Comparison of ENCODE assay signal across 11 cellular contexts in genomic region chr10:6543431-6544005, GRCh38. TPM values are rescaled to one million over a fixed set of nuclear protein-coding genes. Genes with fewer than 3 reads are reported as not detected.
A peak's percentile ranks its signal among the peaks of the same experiment; 100 is the strongest.
DNase-seq lines count a peak whose midpoint lies in the region; ATAC-seq and TF ChIP-seq lines count a peak whose summit lies in the region.
"Had no signal": no experiment of that assay in that cellular context is flagged by ENCODE, and none has a peak within 500 bp of the region (broad histone marks: within the 10 kb centered on the region; RNA-seq: fewer than 3 reads in every experiment).

No MANE protein-coding gene starts in this region.

- DNase-seq in activated CD4-positive, CD25-positive, alpha-beta regulatory T cell treated with anti-CD3 and anti-CD28 coated beads, Interleukin-2, amount 50 U/mL, for 16 hours (ENCODE audit: low read depth, low spot score), result peak; percentile 19
- no peak for DNase-seq in activated CD4-positive, CD25-positive, alpha-beta regulatory T cell (lab: John Stamatoyannopoulos, UW)
- peak; percentile 69 for DNase-seq in activated CD4-positive, alpha-beta memory T cell treated with anti-CD3 and anti-CD28 coated beads, Interleukin-2, amount 10 ng/mL, durations not matched to agents 7 days and 5 days
- peak; percentile 35 to 59 (median 44) for DNase-seq in immature natural killer cell
- DNase-seq in type B pancreatic cell (ENCODE audit: extremely low spot score, unreplicated experiment), result no peak
- no peak for DNase-seq in GM19238 (ENCODE audit: insufficient read length, low spot score)
- no peak for DNase-seq in mesenteric fat pad (ENCODE audit: low spot score)
- DNase-seq: brain microvascular endothelial cell, NCI-H446 had no signal

- H3K36me3 Mint-ChIP-seq in activated CD4-positive, alpha-beta memory T cell treated with anti-CD3 and anti-CD28 coated beads, Interleukin-2, amount 10 ng/mL, durations not matched to agents 7 days and 5 days (ENCODE audit: low read depth), result peaks cover 48% of the 10 kb centered on the region
- peaks cover 0 to 4% (median 0%) of the 10 kb centered on the region in 3 donors for H3K36me3 Mint-ChIP-seq in immature natural killer cell
- no peaks in the 10 kb centered on the region for H3K36me3 Mint-ChIP-seq in type B pancreatic cell

- no peak for ATAC-seq in HG02571 (IDR thresholded peaks at IDR 0.05; ENCODE audit: unreplicated experiment)
- ATAC-seq: A549 had no signal

- H3K9me3 Mint-ChIP-seq in activated CD4-positive, alpha-beta memory T cell treated with anti-CD3 and anti-CD28 coated beads, Interleukin-2, amount 10 ng/mL, durations not matched to agents 7 days and 5 days, result peaks cover 3% of the 10 kb centered on the region
- H3K9me3 Mint-ChIP-seq in immature natural killer cell (no peaks in the 10 kb centered on the region), type B pancreatic cell (no peaks in the 10 kb centered on the region)

- CTCF ChIA-PET in activated CD4-positive, alpha-beta memory T cell treated with anti-CD3 and anti-CD28 coated beads, Interleukin-2, amount 10 ng/mL, durations not matched to agents 7 days and 5 days (lab: Charles Lee), result interaction anchor here (1.6 to 4.3 kb wide), 8 partner anchors 12 to 97 kb away, joined by 4 to 40 read pairs (median 12); partner anchors contain the start of gene PRKCQ

- peak overlapping the region; percentile 100 for H3K27ac Mint-ChIP-seq in activated CD4-positive, alpha-beta memory T cell treated with anti-CD3 and anti-CD28 coated beads, Interleukin-2, amount 10 ng/mL, durations not matched to agents 7 days and 5 days
- H3K27ac Mint-ChIP-seq in immature natural killer cell (peak overlapping the region; percentile 98 to 100 (median 99)), type B pancreatic cell (no peak overlapping the region)

- TF ChIP-seq CTCF in type B pancreatic cell (conservative IDR thresholded peaks at IDR 0.05), result no peak

- H3K27me3 Mint-ChIP-seq in activated CD4-positive, alpha-beta memory T cell treated with anti-CD3 and anti-CD28 coated beads, Interleukin-2, amount 10 ng/mL, durations not matched to agents 7 days and 5 days, result no peaks in the 10 kb centered on the region
- H3K27me3 Mint-ChIP-seq in immature natural killer cell (ENCODE audit: low read depth in 3 of 3) (no peaks in the 10 kb centered on the region), type B pancreatic cell (peaks cover 6% of the 10 kb centered on the region)

- POLR2A ChIA-PET in activated CD4-positive, alpha-beta memory T cell treated with anti-CD3 and anti-CD28 coated beads, Interleukin-2, amount 10 ng/mL, durations not matched to agents 7 days and 5 days (lab: Charles Lee), result interaction anchor here (0.7 to 3.1 kb wide), 32 partner anchors 8 to 730 kb away, joined by 3 to 186 read pairs (median 6); partner anchors contain the start of genes GDI2 and PRKCQ

- peaks cover 72% of the 10 kb centered on the region for H3K4me1 Mint-ChIP-seq in activated CD4-positive, alpha-beta memory T cell treated with anti-CD3 and anti-CD28 coated beads, Interleukin-2, amount 10 ng/mL, durations not matched to agents 7 days and 5 days
- H3K4me1 Mint-ChIP-seq in immature natural killer cell (peaks cover 78 to 80% of the 10 kb centered on the region in 2 donors), type B pancreatic cell (ENCODE audit: unreplicated experiment) (no peaks in the 10 kb centered on the region)

- H3K4me3 Mint-ChIP-seq in activated CD4-positive, alpha-beta memory T cell treated with anti-CD3 and anti-CD28 coated beads, Interleukin-2, amount 10 ng/mL, durations not matched to agents 7 days and 5 days, result peak overlapping the region; percentile 86
- H3K4me3 Mint-ChIP-seq in immature natural killer cell, result peak overlapping the region; percentile 88 to 98 (median 91)
- H3K4me3 Mint-ChIP-seq in type B pancreatic cell, result peak overlapping the region; percentile 73

RNA-seq across cellular contexts. Expression of gene PRKCQ, which starts 36.6 kb away (rescaled TPM):
- total RNA-seq in activated CD4-positive, alpha-beta memory T cell treated with anti-CD3 and anti-CD28 coated beads, Interleukin-2, amount 10 ng/mL, durations not matched to agents 7 days and 5 days, result 10 to 100 TPM; 69.3 to 70.6 TPM
- 10 to 100 TPM; 20.2 to 46.5 (median 36.5) TPM for polyA plus RNA-seq in immature natural killer cell
- total RNA-seq in type B pancreatic cell (ENCODE audit: low replicate concordance) (1.6 and 2.0 TPM in 2 replicates), mesenteric fat pad (0.35 TPM)

Comparison
In these comparisons a context has a peak if more than half of its experiments do, and no peak if none do; other contexts are left out.
1. DNase-seq: peak in activated CD4-positive, CD25-positive, alpha-beta regulatory T cell treated with anti-CD3 and anti-CD28 coated beads, Interleukin-2, amount 50 U/mL, for 16 hours (single experiment), activated CD4-positive, alpha-beta memory T cell treated with anti-CD3 and anti-CD28 coated beads, Interleukin-2, amount 10 ng/mL, durations not matched to agents 7 days and 5 days (single experiment) and immature natural killer cell (3 of 3); none in activated CD4-positive, CD25-positive, alpha-beta regulatory T cell (0 of 4), type B pancreatic cell (single experiment), GM19238 (single experiment) and mesenteric fat pad (single experiment).
2. RNA of gene PRKCQ, which starts 36.6 kb away (total RNA-seq): 69.3 to 70.6 TPM in activated CD4-positive, alpha-beta memory T cell treated with anti-CD3 and anti-CD28 coated beads, Interleukin-2, amount 10 ng/mL, durations not matched to agents 7 days and 5 days; 1.6 to 2.0 TPM in type B pancreatic cell and 0.35 TPM in mesenteric fat pad (single experiment); every median in the first group is over 10 times any median in the second.
3. Peak in every context shown above with its lines, with median percentiles within 50 percentile points of each other: H3K4me3 Mint-ChIP-seq.